ENCODE assay signal across 21 cellular contexts in genomic region chr3:24832878-24833277, GRCh38.
"Had no signal": no experiment of that assay in that cellular context is flagged by ENCODE, and none has a peak within 500 bp of the region (broad histone marks: within the 10 kb centered on the region; RNA-seq: fewer than 3 reads in every experiment).

No MANE protein-coding gene starts in this region.

- H3K27me3 ChIP-seq: testis had no signal

- H3K27ac Mint-ChIP-seq: activated naive CD4-positive, alpha-beta T cell treated with anti-CD3 and anti-CD28 coated beads, Interleukin-2, amount 50 U/mL, for 24 hours; effector memory CD8-positive, alpha-beta T cell; immature natural killer cell; memory B cell; neural progenitor cell; progenitor cell of endocrine pancreas; stimulated activated effector memory CD8-positive, alpha-beta T cell treated with anti-CD3 and anti-CD28 coated beads, Interleukin-12 subunit alpha, Interleukin-12 subunit beta, amount 100 ng/mL, for 72 hours; T-helper 1 cell treated with Interleukin-12 subunit alpha and Interleukin-12 subunit beta and Interleukin-4 antibody, amounts not matched to agents 30 μg/mL and 1 μg/mL, for 36 hours had no signal

- H3K4me1 Mint-ChIP-seq: activated naive CD4-positive, alpha-beta T cell treated with anti-CD3 and anti-CD28 coated beads, Interleukin-2, amount 50 U/mL, for 24 hours; memory B cell had no signal

- H3K27ac ChIP-seq: cardiac muscle cell, gastroesophageal sphincter, heart right ventricle, neural progenitor cell, testis, upper lobe of left lung had no signal

- H3K4me3 ChIP-seq: cardiac muscle cell, gastroesophageal sphincter, heart right ventricle, neural progenitor cell, testis, upper lobe of left lung had no signal

- H3K4me3 Mint-ChIP-seq: activated naive CD4-positive, alpha-beta T cell treated with anti-CD3 and anti-CD28 coated beads, Interleukin-2, amount 50 U/mL, for 24 hours; effector memory CD8-positive, alpha-beta T cell; immature natural killer cell; memory B cell; neural progenitor cell; stimulated activated effector memory CD8-positive, alpha-beta T cell treated with anti-CD3 and anti-CD28 coated beads, Interleukin-12 subunit alpha, Interleukin-12 subunit beta, amount 100 ng/mL, for 72 hours; T-helper 1 cell treated with Interleukin-12 subunit alpha and Interleukin-12 subunit beta and Interleukin-4 antibody, amounts not matched to agents 30 μg/mL and 1 μg/mL, for 36 hours had no signal

- H3K36me3 Mint-ChIP-seq: activated naive CD4-positive, alpha-beta T cell treated with anti-CD3 and anti-CD28 coated beads, Interleukin-2, amount 50 U/mL, for 24 hours; immature natural killer cell; memory B cell; neural progenitor cell; stimulated activated effector memory CD8-positive, alpha-beta T cell treated with anti-CD3 and anti-CD28 coated beads, Interleukin-12 subunit alpha, Interleukin-12 subunit beta, amount 100 ng/mL, for 72 hours had no signal

- H3K36me3 ChIP-seq: cardiac muscle cell, gastroesophageal sphincter, heart right ventricle, neural progenitor cell, upper lobe of left lung had no signal

- H3K9me3 Mint-ChIP-seq: neural progenitor cell; T-helper 1 cell treated with Interleukin-12 subunit alpha and Interleukin-12 subunit beta and Interleukin-4 antibody, amounts not matched to agents 30 μg/mL and 1 μg/mL, for 36 hours had no signal

- FAIRE-seq: astrocyte had no signal

- DNase-seq: activated CD4-positive, alpha-beta T cell treated with anti-CD3 and anti-CD28 coated beads, Interleukin-2, amount 50 U/mL, for 1 hour; activated CD4-positive, CD25-positive, alpha-beta regulatory T cell treated with anti-CD3 and anti-CD28 coated beads, Interleukin-2, amount 50 U/mL, for 72 hours; activated CD8-positive, alpha-beta memory T cell treated with anti-CD3 and anti-CD28 coated beads for 24 hours; activated gamma-delta T cell; effector memory CD8-positive, alpha-beta T cell; heart right ventricle; immature natural killer cell; left ventricle myocardium superior; stimulated activated CD4-positive, alpha-beta T cell treated with anti-CD3 and anti-CD28 coated beads, Interleukin-4, amount 100 ng/mL, for 24 hours; testis; upper lobe of left lung had no signal

- ATAC-seq: effector memory CD8-positive, alpha-beta T cell; gastroesophageal sphincter; heart right ventricle; left ventricle myocardium superior; sciatic nerve; stimulated activated effector memory CD8-positive, alpha-beta T cell treated with anti-CD3 and anti-CD28 coated beads, Interleukin-12 subunit alpha, Interleukin-12 subunit beta, amount 100 ng/mL, for 72 hours had no signal
